1 cellular context compared by ENCODE assay signal in genomic region chr5:139385061-139385889, GRCh38.
TF ChIP-seq lines count a peak whose summit lies in the region.

No MANE protein-coding gene starts in this region.

TF ChIP-seq in K562, 482 proteins besides CTCF, POLR2A, EP300 and RAD21 (continues in another document):
- TF ChIP-seq SIX5 (IDR thresholded peaks at IDR 0.05; ENCODE audit: borderline replicate concordance in 1 of 2, insufficient read depth in 1 of 2, low read depth in 1 of 2, low read length in 2 of 2) (no peak), MCM7 (IDR thresholded peaks at IDR 0.05) (no peak), ZNF511 (CRISPR knock-in tag; IDR thresholded peaks at IDR 0.05) (no peak), CC2D1A (IDR thresholded peaks at IDR 0.05) (no peak), MAZ (CRISPR knock-in tag; conservative IDR thresholded peaks at IDR 0.05 in 1 of 2, IDR thresholded peaks at IDR 0.05 in 1 of 2) (peak in 1 of 2 experiments; percentile 70; a peak in 2 of 4 replicates), GTF2F1 (IDR thresholded peaks at IDR 0.05; ENCODE audit: low read depth, low read length) (no peak), SAFB2 (IDR thresholded peaks at IDR 0.05; ENCODE audit: borderline replicate concordance, low read depth, low read length, severe bottlenecking) (no peak), ZNF3 (CRISPR knock-in tag; IDR thresholded peaks at IDR 0.05) (no peak), SLC30A9 (CRISPR knock-in tag; IDR thresholded peaks at IDR 0.05) (no peak), CBFA2T3 (IDR thresholded peaks at IDR 0.05) (no peak), RNF219 (CRISPR knock-in tag; IDR thresholded peaks at IDR 0.05) (no peak), NBN (IDR thresholded peaks at IDR 0.05; ENCODE audit: low read depth) (peak; percentile 66; the same call in 1 of the 2 replicates), XRCC5 (IDR thresholded peaks at IDR 0.05; ENCODE audit: low read depth, low read length) (no peak), ARID3A (IDR thresholded peaks at IDR 0.05; ENCODE audit: borderline replicate concordance, low read depth, low read length) (no peak), MAX (CRISPR knock-in tag; IDR thresholded peaks at IDR 0.05) (no peak), ZNF699 (CRISPR knock-in tag; IDR thresholded peaks at IDR 0.05; ENCODE audit: insufficient replicate concordance) (no peak), HIVEP1 (CRISPR knock-in tag; IDR thresholded peaks at IDR 0.05) (no peak), NONO (IDR thresholded peaks at IDR 0.05; ENCODE audit: low read depth in 2 of 2, low read length in 1 of 2) (no peak), PYGO2 (tag; IDR thresholded peaks at IDR 0.05) (peak; percentile 40; the same call in 1 of the 2 replicates), ZNF644 (tag; IDR thresholded peaks at IDR 0.05; ENCODE audit: low read depth) (0 out of 2 replicates have a peak, but pooled peaks have one; percentile 48), STAT6 (CRISPR knock-in tag; IDR thresholded peaks at IDR 0.05) (no peak), ZNF324 (CRISPR knock-in tag; IDR thresholded peaks at IDR 0.05) (no peak), ZNF583 (CRISPR knock-in tag; IDR thresholded peaks at IDR 0.05) (no peak), ZNF655 (CRISPR knock-in tag; IDR thresholded peaks at IDR 0.05) (no peak), TCFL5 (CRISPR knock-in tag; conservative IDR thresholded peaks at IDR 0.05) (no peak), HBP1 (CRISPR knock-in tag; IDR thresholded peaks at IDR 0.05) (no peak), CSDE1 (IDR thresholded peaks at IDR 0.05) (no peak), SNIP1 (IDR thresholded peaks at IDR 0.05; ENCODE audit: low read depth) (no peak), DDX20 (tag; IDR thresholded peaks at IDR 0.05; ENCODE audit: low read depth) (no peak), TEAD2 (tag; IDR thresholded peaks at IDR 0.05) (no peak), TARDBP (IDR thresholded peaks at IDR 0.05) (no peak), TEAD4 (IDR thresholded peaks at IDR 0.05; ENCODE audit: low read length) (no peak), TEAD4 (CRISPR knock-in tag; IDR thresholded peaks at IDR 0.05; ENCODE audit: borderline replicate concordance) (no peak), SP2 (IDR thresholded peaks at IDR 0.05; ENCODE audit: extremely low read depth, low read depth, low read length, poor library complexity, severe bottlenecking) (no peak), HMG20B (CRISPR knock-in tag; IDR thresholded peaks at IDR 0.05) (no peak), ZBTB33 (CRISPR knock-in tag; IDR thresholded peaks at IDR 0.05) (0 out of 2 replicates have a peak, but pooled peaks have one; percentile 20), SP1 (CRISPR knock-in tag; IDR thresholded peaks at IDR 0.05) (0 out of 2 replicates have a peak, but pooled peaks have one; percentile 23), TSC22D4 (tag; IDR thresholded peaks at IDR 0.05) (no peak), KHSRP (IDR thresholded peaks at IDR 0.05) (no peak), PHB (CRISPR knock-in tag; IDR thresholded peaks at IDR 0.05) (no peak), MAFG (tag; conservative IDR thresholded peaks at IDR 0.05) (no peak), TRIM25 (IDR thresholded peaks at IDR 0.05; ENCODE audit: borderline replicate concordance) (no peak)
